Comparison of ENCODE assay signal across 11 cellular contexts in the genomic region with DNA sequence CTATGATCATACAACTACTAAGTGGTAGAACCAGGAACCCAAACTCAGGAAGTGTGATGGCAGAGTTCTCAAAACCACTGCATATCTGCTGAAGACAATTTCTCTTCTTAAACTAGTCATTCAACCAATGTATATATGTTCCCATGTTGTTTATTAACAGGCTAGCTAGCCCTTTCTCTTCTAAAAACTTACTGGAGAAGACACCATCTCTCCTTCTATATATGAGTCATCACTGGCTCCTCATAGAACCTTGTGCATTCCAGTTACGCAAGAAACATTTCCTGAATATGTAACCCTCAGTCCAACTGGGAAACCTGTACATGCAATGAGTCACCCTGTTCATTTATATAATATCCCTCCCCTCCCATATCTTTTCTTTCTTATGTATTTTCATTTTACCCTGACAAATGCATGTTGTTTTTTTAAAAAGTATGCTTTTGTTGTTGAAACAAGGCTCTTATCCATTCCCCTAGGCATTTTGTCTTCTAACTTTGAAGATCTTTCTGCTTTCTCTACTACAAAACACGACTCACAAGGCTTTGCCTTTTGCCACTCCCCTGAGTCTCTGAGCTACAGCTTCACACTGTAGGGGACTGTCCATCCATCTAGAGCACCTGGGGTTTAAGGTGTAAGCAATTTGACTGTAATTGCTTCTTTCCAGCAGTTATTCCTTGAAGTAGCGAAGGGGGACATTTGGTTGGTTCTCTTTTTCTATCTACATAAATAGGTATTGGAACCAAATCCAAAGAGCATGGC.
DNase-seq lines count a peak whose midpoint lies in the region; ATAC-seq and TF ChIP-seq lines count a peak whose summit lies in the region.
"Had no signal": no experiment of that assay in that cellular context is flagged by ENCODE, and none has a peak within 500 bp of the region (broad histone marks: within the 10 kb centered on the region; RNA-seq: fewer than 3 reads in every experiment).

No MANE protein-coding gene starts in this region.

- peaks cover 8% of the 10 kb centered on the region for H3K4me1 ChIP-seq in skeletal muscle satellite cell (ENCODE audit: control insufficient read depth, insufficient read depth, low read length)
- no peaks in the 10 kb centered on the region for H3K4me1 ChIP-seq in CD4-positive, alpha-beta memory T cell (ENCODE audit: insufficient read depth, low read length)
- H3K4me1 ChIP-seq: adrenal gland had no signal

- H3K27me3 ChIP-seq in skeletal muscle satellite cell (ENCODE audit: control insufficient read depth, insufficient read depth, low read length) = peaks cover 8% of the 10 kb centered on the region
- H3K27me3 ChIP-seq in CD4-positive, alpha-beta memory T cell (ENCODE audit: insufficient read depth, low read length) = no peaks in the 10 kb centered on the region
- H3K27me3 ChIP-seq: adrenal gland had no signal

- no peaks in the 10 kb centered on the region for H3K36me3 Mint-ChIP-seq in CD4-positive, alpha-beta memory T cell

- H3K9me3 Mint-ChIP-seq in CD4-positive, alpha-beta memory T cell = peaks cover 0 to 4% (median 0%) of the 10 kb centered on the region in 8 donors
- H3K9me3 Mint-ChIP-seq: nephron had no signal

- H3K9me3 ChIP-seq in skeletal muscle satellite cell (replicated peaks; ENCODE audit: low read length) = no peaks in the 10 kb centered on the region
- no peaks in the 10 kb centered on the region for H3K9me3 ChIP-seq in CD4-positive, alpha-beta memory T cell (ENCODE audit: control insufficient read depth in 1 of 2, low read length in 2 of 2)
- H3K9me3 ChIP-seq: adrenal gland had no signal

- CTCF ChIA-PET in CD4-positive, alpha-beta memory T cell (lab: Charles Lee; ENCODE audit: partially characterized antibody) = no interaction called here

- no peak overlapping the region for H3K27ac ChIP-seq in CD4-positive, alpha-beta memory T cell (ENCODE audit: low read depth, low read length)
- H3K27ac ChIP-seq: adrenal gland had no signal

- H3K36me3 ChIP-seq in skeletal muscle satellite cell (ENCODE audit: insufficient read depth, low read length) = no peaks in the 10 kb centered on the region
- no peaks in the 10 kb centered on the region for H3K36me3 ChIP-seq in CD4-positive, alpha-beta memory T cell (ENCODE audit: insufficient read depth, low read length)
- H3K36me3 ChIP-seq: adrenal gland had no signal

- POLR2A ChIA-PET in CD4-positive, alpha-beta memory T cell (lab: Charles Lee; ENCODE audit: partially characterized antibody) = no interaction called here

- no peak overlapping the region for H3K27ac Mint-ChIP-seq in CD4-positive, alpha-beta memory T cell
- H3K27ac Mint-ChIP-seq: nephron had no signal

- no peak for TF ChIP-seq CTCF in cardiac fibroblast (IDR thresholded peaks at IDR 0.05; ENCODE audit: low read depth, low read length)

- peak; percentile 92 for DNase-seq in HT1080 (ENCODE audit: low read depth)
- DNase-seq in cardiac fibroblast (ENCODE audit: low read depth in 2 of 2) = peak; percentile 84 to 91
- DNase-seq in NCI-H345 treated with DMSO at 0.1 percent for 48 hours (lab: John Stamatoyannopoulos, UW; ENCODE audit: unreplicated experiment) = no peak
- no peak for DNase-seq in activated CD4-positive, alpha-beta T cell treated with anti-CD3 and anti-CD28 coated beads for 48 hours
- no peak for DNase-seq in CD4-positive, alpha-beta memory T cell
- no peak for DNase-seq in NCI-H774 (lab: John Stamatoyannopoulos, UW)
- DNase-seq: adrenal gland, Right ventricle myocardium superior had no signal

- ATAC-seq in GM19463 (IDR thresholded peaks at IDR 0.05; ENCODE audit: unreplicated experiment) = peak; percentile 79

- H3K4me3 ChIP-seq in cardiac fibroblast (replicated peaks in 1 of 2; ENCODE audit: low read depth in 2 of 2, low read length in 2 of 2) (no peak overlapping the region), skeletal muscle satellite cell (ENCODE audit: low read length) (no peak overlapping the region)
- H3K4me3 ChIP-seq in CD4-positive, alpha-beta memory T cell (ENCODE audit: low read length in 2 of 2) = no peak overlapping the region
- H3K4me3 ChIP-seq: adrenal gland had no signal

- H3K4me3 Mint-ChIP-seq in CD4-positive, alpha-beta memory T cell = no peak overlapping the region
- H3K4me3 Mint-ChIP-seq: nephron had no signal

- peak overlapping the region; percentile 40 for H3K4me2 ChIP-seq in skeletal muscle satellite cell (ENCODE audit: low read length)

- peaks cover 0 to 2% of the 10 kb centered on the region in 2 donors for H3K27me3 Mint-ChIP-seq in CD4-positive, alpha-beta memory T cell

- intact Hi-C loops in CD4-positive, alpha-beta memory T cell (cut with micrococcal nuclease) = loop anchor here (10.0 kb wide), 1 partner anchor 64 kb away; no protein-coding TSS in a partner anchor

- H3K9ac ChIP-seq in skeletal muscle satellite cell (ENCODE audit: low read depth, low read length) = no peak overlapping the region

- no peaks in the 10 kb centered on the region for H3K4me1 Mint-ChIP-seq in CD4-positive, alpha-beta memory T cell
- H3K4me1 Mint-ChIP-seq: nephron had no signal

Comparison
In these comparisons a context has a peak if more than half of its experiments do, and no peak if none do; other contexts are left out.
1. DNase-seq: peak in HT1080 (single experiment) and cardiac fibroblast (2 of 2); none in NCI-H345 treated with DMSO at 0.1 percent for 48 hours (single experiment), activated CD4-positive, alpha-beta T cell treated with anti-CD3 and anti-CD28 coated beads for 48 hours (single experiment), CD4-positive, alpha-beta memory T cell (0 of 5) and NCI-H774 (single experiment).